Comparison of ENCODE assay signal across 14 cellular contexts in the genomic region with DNA sequence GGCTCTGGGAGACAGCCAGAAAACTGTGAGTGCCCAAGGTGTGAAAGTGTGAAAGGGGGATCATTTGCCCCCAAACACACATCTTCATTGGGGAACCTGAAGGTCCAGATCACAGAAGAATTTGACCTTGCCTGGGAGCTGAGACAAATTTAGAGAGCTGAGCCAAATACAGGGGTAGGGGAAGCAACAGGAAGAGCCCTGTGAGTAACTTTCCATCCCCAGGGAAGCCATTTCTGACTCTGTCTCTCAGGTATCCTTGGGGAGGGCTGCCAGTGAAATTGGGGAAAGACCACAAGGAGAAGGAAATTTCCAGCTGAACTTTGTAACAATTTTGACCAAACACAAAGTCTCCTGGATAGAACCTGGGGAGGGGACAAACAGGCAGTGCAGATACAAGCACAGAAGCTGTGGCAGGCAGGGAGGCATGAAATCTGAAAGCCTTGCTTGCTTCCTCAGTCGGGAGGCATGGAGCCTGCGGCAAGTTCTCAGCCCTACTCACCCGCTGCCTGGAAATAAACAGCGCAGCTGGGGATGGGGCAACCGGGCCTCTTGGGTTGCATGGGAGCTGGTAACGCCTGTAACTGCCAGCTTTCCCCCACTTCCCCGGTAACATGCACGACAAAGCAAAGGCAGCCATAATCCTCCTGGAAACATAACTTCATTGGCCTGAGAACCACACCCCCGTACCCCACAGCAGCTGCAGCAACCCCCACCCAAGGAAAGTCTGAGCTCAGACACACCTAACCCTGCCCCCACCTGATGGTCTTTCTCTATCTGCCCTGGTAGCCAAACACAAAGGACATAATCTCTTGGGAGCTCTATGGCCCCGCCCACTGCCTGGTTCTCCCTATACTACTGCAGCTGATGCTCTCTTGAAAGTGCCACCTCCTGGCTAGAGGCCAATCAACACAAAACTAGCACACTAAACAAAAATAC. TPM values are rescaled to one million over a fixed set of nuclear protein-coding genes. Genes with fewer than 3 reads are reported as not detected.
DNase-seq lines count a peak whose midpoint lies in the region; ATAC-seq and TF ChIP-seq lines count a peak whose summit lies in the region.
"Had no signal": no experiment of that assay in that cellular context is flagged by ENCODE, and none has a peak within 500 bp of the region (broad histone marks: within the 10 kb centered on the region; RNA-seq: fewer than 3 reads in every experiment).

No MANE protein-coding gene starts in this region.

- no peak for TF ChIP-seq EP300 in suprapubic skin (IDR thresholded peaks at IDR 0.05)

- no peaks in the 10 kb centered on the region for H3K9me3 ChIP-seq in T-helper 17 cell (ENCODE audit: control insufficient read depth, low read length, poor library complexity, severe bottlenecking)
- H3K9me3 ChIP-seq in suprapubic skin: peaks cover 5% of the 10 kb centered on the region
- H3K9me3 ChIP-seq: right lobe of liver had no signal

- peak overlapping the region; percentile 8 for H3K27ac Mint-ChIP-seq in T-helper 17 cell
- H3K27ac Mint-ChIP-seq in nephron progenitor cell: peak overlapping the region; percentile 75
- no peak overlapping the region for H3K27ac Mint-ChIP-seq in immature natural killer cell
- H3K27ac Mint-ChIP-seq: activated CD4-positive, alpha-beta T cell treated with anti-CD3 and anti-CD28 coated beads, Interleukin-2, amount 10 ng/mL, durations not matched to agents 7 days and 5 days had no signal

- peaks cover 3% of the 10 kb centered on the region for H3K36me3 Mint-ChIP-seq in T-helper 17 cell (ENCODE audit: low read depth)
- H3K36me3 Mint-ChIP-seq in nephron progenitor cell (ENCODE audit: low read depth): peaks cover 57% of the 10 kb centered on the region
- peaks cover 18 to 27% (median 23%) of the 10 kb centered on the region in 3 donors for H3K36me3 Mint-ChIP-seq in immature natural killer cell

- no peak overlapping the region for H3K27ac ChIP-seq in suprapubic skin
- H3K27ac ChIP-seq: KMS-11, right lobe of liver, thoracic aorta had no signal

- peaks cover 51% of the 10 kb centered on the region for H3K9me3 Mint-ChIP-seq in nephron progenitor cell
- peaks cover 10 to 31% (median 18%) of the 10 kb centered on the region in 6 donors for H3K9me3 Mint-ChIP-seq in immature natural killer cell

- peaks cover 8% of the 10 kb centered on the region for H3K4me1 ChIP-seq in suprapubic skin

- no peak for TF ChIP-seq POLR2A in suprapubic skin (IDR thresholded peaks at IDR 0.05)

- H3K27me3 Mint-ChIP-seq in T-helper 17 cell: no peaks in the 10 kb centered on the region
- no peaks in the 10 kb centered on the region for H3K27me3 Mint-ChIP-seq in nephron progenitor cell (ENCODE audit: low read depth, poor library complexity)
- peaks cover 0 to 3% (median 1%) of the 10 kb centered on the region in 3 donors for H3K27me3 Mint-ChIP-seq in immature natural killer cell (ENCODE audit: low read depth in 3 of 3)
- H3K27me3 Mint-ChIP-seq: activated CD4-positive, alpha-beta T cell treated with anti-CD3 and anti-CD28 coated beads, Interleukin-2, amount 10 ng/mL, durations not matched to agents 7 days and 5 days had no signal

- H3K4me1 Mint-ChIP-seq in T-helper 17 cell (no peaks in the 10 kb centered on the region), nephron progenitor cell (peaks cover 5% of the 10 kb centered on the region), immature natural killer cell (peaks cover 13 to 19% of the 10 kb centered on the region in 2 donors)

- no peak overlapping the region for H3K4me3 ChIP-seq in suprapubic skin
- H3K4me3 ChIP-seq: right lobe of liver, thoracic aorta had no signal

- H3K27me3 ChIP-seq in suprapubic skin: no peaks in the 10 kb centered on the region
- H3K27me3 ChIP-seq: right lobe of liver had no signal

- 88% methylated on average over 10 of the region's 10 CpGs for WGBS in suprapubic skin

- TF ChIP-seq CTCF in nephron progenitor cell (IDR thresholded peaks at IDR 0.05) (no peak), suprapubic skin (IDR thresholded peaks at IDR 0.05) (no peak)

- no peaks in the 10 kb centered on the region for H3K36me3 ChIP-seq in suprapubic skin
- H3K36me3 ChIP-seq: right lobe of liver had no signal

- ATAC-seq in T-helper 17 cell: no peak
- ATAC-seq in GM21381 (IDR thresholded peaks at IDR 0.05; ENCODE audit: unreplicated experiment): no peak

- peak; percentile 6 for DNase-seq in DMS 273 (lab: John Stamatoyannopoulos, UW; ENCODE audit: unreplicated experiment)
- DNase-seq in DMS 273 treated with DMSO at 0.1 percent for 48 hours (lab: John Stamatoyannopoulos, UW): no peak
- peak; percentile 40 for DNase-seq in M059J (ENCODE audit: low read depth)
- no peak for DNase-seq in T-helper 17 cell
- DNase-seq in nephron progenitor cell: no peak
- DNase-seq in immature natural killer cell: no peak
- no peak for DNase-seq in suprapubic skin (ENCODE audit: low spot score in 2 of 2)
- DNase-seq: activated CD4-positive, alpha-beta T cell treated with anti-CD3 and anti-CD28 coated beads, Interleukin-2, amount 10 ng/mL, durations not matched to agents 7 days and 5 days; activated gamma-delta T cell treated with Interleukin-2 at 50 U/mL for 16 hours; NCI-H510A; right lobe of liver had no signal

- no peak overlapping the region for H3K4me3 Mint-ChIP-seq in T-helper 17 cell
- H3K4me3 Mint-ChIP-seq in nephron progenitor cell: no peak overlapping the region
- H3K4me3 Mint-ChIP-seq in immature natural killer cell: no peak overlapping the region
- H3K4me3 Mint-ChIP-seq: activated CD4-positive, alpha-beta T cell treated with anti-CD3 and anti-CD28 coated beads, Interleukin-2, amount 10 ng/mL, durations not matched to agents 7 days and 5 days had no signal

RNA-seq across cellular contexts. Expression of gene ZCCHC9, which starts 31.4 kb away (rescaled TPM):
- total RNA-seq in M059J (2014; rRNA removed; shearing (Covaris generic)): 34.1 and 39.6 TPM in 2 replicates
- 10 to 100 TPM; 14.4 to 15.5 TPM for total RNA-seq in T-helper 17 cell
- polyA plus RNA-seq in immature natural killer cell: 1 to 10 TPM; 6.9 to 8.7 (median 8.1) TPM
- total RNA-seq in suprapubic skin: 10 to 100 TPM; 14.0 to 22.8 (median 19.9) TPM

RNA-seq across cellular contexts. Expression of gene CKMT2, which starts 36.9 kb away (rescaled TPM):
- total RNA-seq in M059J (2014; rRNA removed; shearing (Covaris generic)): not detected in 2 replicates
- total RNA-seq in T-helper 17 cell: not detected
- polyA plus RNA-seq in immature natural killer cell: under 1 TPM in 2 of 3 donors, not detected in 1; 0.36 to 0.99 TPM
- 10 to 100 TPM in 1 of 4 donors, 1 to 10 TPM in 3; 2.5 to 12.3 (median 6.5) TPM for total RNA-seq in suprapubic skin
- total RNA-seq: activated CD4-positive, alpha-beta T cell treated with anti-CD3 and anti-CD28 coated beads, Interleukin-2, amount 10 ng/mL, durations not matched to agents 7 days and 5 days had no signal

Comparison
In these comparisons a context has a peak if more than half of its experiments do, and no peak if none do; other contexts are left out.
1. DNase-seq: peak in DMS 273 (single experiment) and M059J (single experiment); none in DMS 273 treated with DMSO at 0.1 percent for 48 hours (single experiment), T-helper 17 cell (0 of 3), nephron progenitor cell (single experiment), immature natural killer cell (0 of 3) and suprapubic skin (0 of 2).
2. H3K27ac Mint-ChIP-seq: peak in T-helper 17 cell (single experiment) and nephron progenitor cell (single experiment); none in immature natural killer cell (0 of 6).